Comparison of ENCODE assay signal across 8 cellular contexts in the genomic region with DNA sequence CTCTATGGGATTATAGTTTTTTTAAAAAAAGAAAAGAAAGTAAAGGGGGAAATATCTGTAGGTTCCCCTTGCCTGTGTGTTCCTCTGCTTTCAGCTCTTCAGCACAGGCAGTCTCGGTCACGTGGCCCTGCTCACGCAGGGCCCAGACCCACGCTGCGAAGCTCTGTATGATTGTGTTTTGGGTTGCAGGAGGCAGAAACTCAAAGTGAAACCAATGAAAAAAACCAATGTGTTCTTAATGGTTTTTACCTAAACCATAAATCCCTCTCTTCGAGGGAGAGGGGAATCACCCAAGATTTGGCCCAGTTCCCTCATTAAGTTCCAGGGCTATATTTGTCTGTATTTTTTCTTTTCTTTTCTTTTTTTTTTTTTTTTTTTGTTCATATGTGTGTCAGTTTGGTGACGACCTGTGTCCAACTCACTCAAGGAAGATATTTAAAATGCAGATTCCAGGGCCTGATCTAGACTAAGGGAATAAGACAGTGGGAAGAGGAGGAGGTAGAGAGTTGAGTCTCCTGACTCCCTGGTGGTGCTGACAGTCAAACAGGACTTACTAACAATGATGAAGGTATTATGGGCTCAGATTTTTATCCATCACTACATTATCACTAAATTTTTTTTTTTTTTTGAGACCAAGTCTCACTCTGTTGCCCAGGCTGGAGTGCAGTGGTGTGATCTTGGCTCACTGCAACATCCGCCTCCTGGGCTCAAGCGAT. TPM values are rescaled to one million over a fixed set of nuclear protein-coding genes. Genes with fewer than 3 reads are reported as not detected.
A peak's percentile ranks its signal among the peaks of the same experiment; 100 is the strongest.
DNase-seq lines count a peak whose midpoint lies in the region; ATAC-seq lines count a peak whose summit lies in the region.

No MANE protein-coding gene starts in this region.

- DNase-seq in activated CD4-positive, alpha-beta T cell treated with anti-CD3 and anti-CD28 coated beads for 36 hours = peak; percentile 87
- DNase-seq in head of caudate nucleus (peak in 34 of 42 donors; percentile 16 to 66 (median 40)), NCI-H2196 (lab: John Stamatoyannopoulos, UW; ENCODE audit: unreplicated experiment) (no peak), RKO (ENCODE audit: low spot score) (no peak), NCI-H2171 treated with DMSO at 0.1 percent for 48 hours (lab: John Stamatoyannopoulos, UW) (no peak)

- ATAC-seq in GM18868 (IDR thresholded peaks at IDR 0.05; ENCODE audit: unreplicated experiment) = peak; percentile 99
- peak; percentile 96 for ATAC-seq in HG02943 (IDR thresholded peaks at IDR 0.05; ENCODE audit: low read depth, unreplicated experiment)
- peak; percentile 99 for ATAC-seq in activated CD4-positive, alpha-beta T cell treated with anti-CD3 and anti-CD28 coated beads for 36 hours

- H3K9me3 Mint-ChIP-seq in activated CD4-positive, alpha-beta T cell treated with anti-CD3 and anti-CD28 coated beads for 36 hours (ENCODE audit: low read depth) = no peaks in the 10 kb centered on the region
- H3K9me3 Mint-ChIP-seq in stimulated activated naive CD8-positive, alpha-beta T cell treated with anti-CD3 and anti-CD28 coated beads, Interleukin-15, Interleukin-2, amounts not matched to agents 100 ng/mL and 50 ng/mL, for 24 hours = no peaks in the 10 kb centered on the region

- H3K36me3 Mint-ChIP-seq in activated CD4-positive, alpha-beta T cell treated with anti-CD3 and anti-CD28 coated beads for 36 hours (ENCODE audit: low read depth) = no peaks in the 10 kb centered on the region
- no peaks in the 10 kb centered on the region for H3K36me3 Mint-ChIP-seq in stimulated activated naive CD8-positive, alpha-beta T cell treated with anti-CD3 and anti-CD28 coated beads, Interleukin-15, Interleukin-2, amounts not matched to agents 100 ng/mL and 50 ng/mL, for 24 hours (ENCODE audit: low read depth)

- H3K27me3 Mint-ChIP-seq in activated CD4-positive, alpha-beta T cell treated with anti-CD3 and anti-CD28 coated beads for 36 hours = peaks cover 26% of the 10 kb centered on the region
- H3K27me3 Mint-ChIP-seq in stimulated activated naive CD8-positive, alpha-beta T cell treated with anti-CD3 and anti-CD28 coated beads, Interleukin-15, Interleukin-2, amounts not matched to agents 100 ng/mL and 50 ng/mL, for 24 hours = peaks cover 8% of the 10 kb centered on the region

- CTCF ChIA-PET in activated CD4-positive, alpha-beta T cell treated with anti-CD3 and anti-CD28 coated beads for 36 hours (lab: Charles Lee) = interaction anchor here (0.7 to 1.2 kb wide), 7 partner anchors 12 to 1144 kb away, joined by 3 to 9 read pairs (median 3); no protein-coding TSS in a partner anchor

- intact Hi-C loops in activated CD4-positive, alpha-beta T cell treated with anti-CD3 and anti-CD28 coated beads for 36 hours (cut with DNase I, micrococcal nuclease) = loop anchor here (1.0 to 5.0 kb wide), 5 partner anchors 12 to 287 kb away; partner anchors contain the start of gene RREB1 (in 1 of the 2)
- intact Hi-C loops in head of caudate nucleus (cut with DNase I) = no loop called here

- POLR2A ChIA-PET in activated CD4-positive, alpha-beta T cell treated with anti-CD3 and anti-CD28 coated beads for 36 hours (lab: Charles Lee) = interaction anchor here (0.7 to 1.0 kb wide), 3 partner anchors 14 to 217 kb away, joined by 3 to 4 read pairs (median 3); no protein-coding TSS in a partner anchor

- H3K27ac Mint-ChIP-seq in activated CD4-positive, alpha-beta T cell treated with anti-CD3 and anti-CD28 coated beads for 36 hours = no peak overlapping the region
- peak overlapping the region; percentile 12 for H3K27ac Mint-ChIP-seq in stimulated activated naive CD8-positive, alpha-beta T cell treated with anti-CD3 and anti-CD28 coated beads, Interleukin-15, Interleukin-2, amounts not matched to agents 100 ng/mL and 50 ng/mL, for 24 hours

- H3K4me1 Mint-ChIP-seq in activated CD4-positive, alpha-beta T cell treated with anti-CD3 and anti-CD28 coated beads for 36 hours = peaks cover 12% of the 10 kb centered on the region
- peaks cover 18% of the 10 kb centered on the region for H3K4me1 Mint-ChIP-seq in stimulated activated naive CD8-positive, alpha-beta T cell treated with anti-CD3 and anti-CD28 coated beads, Interleukin-15, Interleukin-2, amounts not matched to agents 100 ng/mL and 50 ng/mL, for 24 hours (ENCODE audit: low read depth)

- H3K4me3 Mint-ChIP-seq in activated CD4-positive, alpha-beta T cell treated with anti-CD3 and anti-CD28 coated beads for 36 hours = no peak overlapping the region
- H3K4me3 Mint-ChIP-seq in stimulated activated naive CD8-positive, alpha-beta T cell treated with anti-CD3 and anti-CD28 coated beads, Interleukin-15, Interleukin-2, amounts not matched to agents 100 ng/mL and 50 ng/mL, for 24 hours = peak overlapping the region; percentile 3

RNA-seq across cellular contexts. Expression of gene RREB1, which starts 33.8 kb away (rescaled TPM):
- 10 to 100 TPM; 14.7 to 18.1 TPM for total RNA-seq in activated CD4-positive, alpha-beta T cell treated with anti-CD3 and anti-CD28 coated beads for 36 hours

Comparison
In these comparisons a context has a peak if more than half of its experiments do, and no peak if none do; other contexts are left out.
1. DNase-seq: peak in activated CD4-positive, alpha-beta T cell treated with anti-CD3 and anti-CD28 coated beads for 36 hours (single experiment) and head of caudate nucleus (34 of 42); none in NCI-H2196 (single experiment), RKO (single experiment) and NCI-H2171 treated with DMSO at 0.1 percent for 48 hours (single experiment).
2. Peak in every context shown above with its lines, with median percentiles within 50 percentile points of each other: ATAC-seq.